Comparison of ENCODE assay signal across 8 cellular contexts in the genomic region with DNA sequence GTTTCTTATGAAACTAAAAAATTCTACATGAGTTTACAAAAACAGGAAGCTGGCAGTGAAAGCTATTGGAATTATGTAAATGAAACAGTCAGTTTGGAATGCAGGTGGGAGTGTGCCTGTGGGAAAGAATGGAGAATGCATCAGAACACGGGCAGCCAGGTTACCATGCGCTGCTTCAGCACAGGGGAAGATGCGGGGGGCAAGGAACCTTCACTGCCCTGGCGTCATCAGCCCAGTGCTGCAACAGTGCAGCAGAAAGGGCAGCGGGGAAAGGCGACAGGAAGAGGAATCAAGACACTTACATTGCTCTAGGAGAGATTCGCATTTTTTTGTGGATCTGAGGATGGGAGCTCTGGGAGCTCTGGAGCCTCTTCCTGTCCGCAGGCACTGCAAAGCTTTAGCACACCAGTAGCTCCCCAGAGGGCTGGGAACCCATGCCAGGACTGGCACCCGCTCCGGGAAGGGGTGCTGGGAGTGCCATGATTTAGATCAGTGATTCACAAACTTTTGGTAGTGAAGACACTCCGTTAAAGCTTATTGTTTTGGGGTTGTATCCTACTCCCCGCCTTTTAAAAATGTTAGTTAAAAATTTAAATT.
DNase-seq lines count a peak whose midpoint lies in the region; ATAC-seq, FAIRE-seq and TF ChIP-seq lines count a peak whose summit lies in the region.

No MANE protein-coding gene starts in this region.

- H3K27me3 ChIP-seq in HUES48 (ENCODE audit: control insufficient read depth, insufficient read depth, low read length) = no peaks in the 10 kb centered on the region
- H3K27me3 ChIP-seq in astrocyte (ENCODE audit: insufficient read depth, low read length) = no peaks in the 10 kb centered on the region
- H3K27me3 ChIP-seq in tibial nerve = no peaks in the 10 kb centered on the region

- H3K9ac ChIP-seq in HUES48 (ENCODE audit: low read depth, low read length) (peak overlapping the region; percentile 53), astrocyte (ENCODE audit: low read length) (peak overlapping the region; percentile 81)

- peak overlapping the region; percentile 4 for H3K4me3 ChIP-seq in HUES48 (ENCODE audit: low read depth, low read length)
- peak overlapping the region; percentile 41 for H3K4me3 ChIP-seq in astrocyte (ENCODE audit: insufficient read depth, low read depth, low read length)
- H3K4me3 ChIP-seq in tibial nerve = no peak overlapping the region

- H2AFZ ChIP-seq in astrocyte (ENCODE audit: low read depth, low read length) = peak overlapping the region; percentile 76

- no peaks in the 10 kb centered on the region for H4K20me1 ChIP-seq in astrocyte (ENCODE audit: insufficient read depth, low read length)

- H3K9me3 ChIP-seq in HUES48 (ENCODE audit: control insufficient read depth, insufficient read depth, low read length) = 0 out of 2 replicates have a peak, but pooled peaks cover 6% of the 10 kb centered on the region
- H3K9me3 ChIP-seq in astrocyte (ENCODE audit: insufficient read depth, low read depth, low read length) = no peaks in the 10 kb centered on the region
- H3K9me3 ChIP-seq in tibial nerve = peaks cover 0 to 6% (median 0%) of the 10 kb centered on the region in 4 donors

- H3K79me2 ChIP-seq in astrocyte (ENCODE audit: insufficient read depth, low read length) = no peaks in the 10 kb centered on the region

- TF ChIP-seq EP300 in tibial nerve (IDR thresholded peaks at IDR 0.05) = no peak

- H3K27ac ChIP-seq in HUES48 (ENCODE audit: low read depth, low read length) = peak overlapping the region; percentile 99
- peak overlapping the region; percentile 96 for H3K27ac ChIP-seq in astrocyte (ENCODE audit: low read depth, low read length)
- H3K27ac ChIP-seq in tibial nerve = peak overlapping the region in 3 of 4 donors; percentile 4 to 77 (median 69)

- intact Hi-C loops in left colon (cut with DNase I, micrococcal nuclease) = no loop called here

- H3K4me1 ChIP-seq in HUES48 (ENCODE audit: control insufficient read depth, insufficient read depth, low read length) (peaks cover 54% of the 10 kb centered on the region), astrocyte (ENCODE audit: insufficient read depth, low read length) (peaks cover 45% of the 10 kb centered on the region), tibial nerve (peaks cover 0 to 39% (median 29%) of the 10 kb centered on the region in 4 donors)

- peaks cover 2% of the 10 kb centered on the region for H3K27me3 Mint-ChIP-seq in astrocyte (ENCODE audit: low read depth, unreplicated experiment)

- peaks cover 50% of the 10 kb centered on the region for H3K4me1 Mint-ChIP-seq in astrocyte (ENCODE audit: low read depth, unreplicated experiment)

- H3K36me3 ChIP-seq in HUES48 (ENCODE audit: control insufficient read depth, insufficient read depth, low read length) (no peaks in the 10 kb centered on the region), astrocyte (ENCODE audit: insufficient read depth, low read length) (no peaks in the 10 kb centered on the region), tibial nerve (no peaks in the 10 kb centered on the region)

- WGBS in tibial nerve, 2 donors = 55 to 56% methylated on average over 12 of the region's 12 CpGs

- TF ChIP-seq CTCF in astrocyte (IDR thresholded peaks at IDR 0.05; ENCODE audit: insufficient read depth, low read depth, low read length) (no peak), tibial nerve (IDR thresholded peaks at IDR 0.05) (no peak)

- H3K9me3 Mint-ChIP-seq in astrocyte (ENCODE audit: unreplicated experiment) = peaks cover 5% of the 10 kb centered on the region

- ATAC-seq in left colon (peak; percentile 19), GM19452 (IDR thresholded peaks at IDR 0.05; ENCODE audit: unreplicated experiment) (no peak)

- peak overlapping the region; percentile 100 for H3K27ac Mint-ChIP-seq in astrocyte (ENCODE audit: unreplicated experiment)

- peak overlapping the region; percentile 84 for H3K4me2 ChIP-seq in astrocyte (ENCODE audit: low read length)

- DNase-seq in GM12891 (ENCODE audit: insufficient read length, low spot score) (no peak), astrocyte (ENCODE audit: low read depth) (peak; percentile 89), left colon (no peak), tibial nerve (ENCODE audit: low spot score in 2 of 2) (no peak), GF-D8 (lab: John Stamatoyannopoulos, UW) (no peak), HUDEP-2 (lab: John Stamatoyannopoulos, UW; ENCODE audit: unreplicated experiment in 76 of 76) (no peak)

- peak; percentile 55 for FAIRE-seq in GM12891 (lab: Jason Lieb, UNC)
- no peak for FAIRE-seq in astrocyte (lab: Jason Lieb, UNC)

- no peak for TF ChIP-seq POLR2A in GM12891 (IDR thresholded peaks at IDR 0.05; ENCODE audit: low read depth, low read length)
- no peak for TF ChIP-seq POLR2A in tibial nerve (IDR thresholded peaks at IDR 0.05)

- H3K36me3 Mint-ChIP-seq in astrocyte (ENCODE audit: low read depth, unreplicated experiment) = peaks cover 2% of the 10 kb centered on the region

- H3K4me3 Mint-ChIP-seq in astrocyte (ENCODE audit: unreplicated experiment) = peak overlapping the region; percentile 80

TF ChIP-seq in GM12891, 5 proteins besides CTCF, POLR2A, EP300 and RAD21:
- TF ChIP-seq POLR2AphosphoS5 (IDR thresholded peaks at IDR 0.05; ENCODE audit: low read depth, low read length) = no peak
- no peak for TF ChIP-seq PAX5 (IDR thresholded peaks at IDR 0.05; ENCODE audit: insufficient read depth, low read length, severe bottlenecking)
- TF ChIP-seq SPI1 (IDR thresholded peaks at IDR 0.05; ENCODE audit: low read depth, low read length) = 0 out of 2 replicates have a peak, but pooled peaks have one; percentile 0
- TF ChIP-seq TAF1 (IDR thresholded peaks at IDR 0.05; ENCODE audit: low read depth, low read length) = no peak
- no peak for TF ChIP-seq POU2F2 (IDR thresholded peaks at IDR 0.05; ENCODE audit: low read depth, low read length)

Comparison
In these comparisons a context has a peak if more than half of its experiments do, and no peak if none do; other contexts are left out.
1. H3K4me3 ChIP-seq: peak in HUES48 (single experiment) and astrocyte (single experiment); none in tibial nerve (0 of 4).
2. Peak in every context shown above with its lines, with median percentiles within 50 percentile points of each other: H3K27ac ChIP-seq.